Comparison of ENCODE assay signal across 19 cellular contexts in the genomic region with DNA sequence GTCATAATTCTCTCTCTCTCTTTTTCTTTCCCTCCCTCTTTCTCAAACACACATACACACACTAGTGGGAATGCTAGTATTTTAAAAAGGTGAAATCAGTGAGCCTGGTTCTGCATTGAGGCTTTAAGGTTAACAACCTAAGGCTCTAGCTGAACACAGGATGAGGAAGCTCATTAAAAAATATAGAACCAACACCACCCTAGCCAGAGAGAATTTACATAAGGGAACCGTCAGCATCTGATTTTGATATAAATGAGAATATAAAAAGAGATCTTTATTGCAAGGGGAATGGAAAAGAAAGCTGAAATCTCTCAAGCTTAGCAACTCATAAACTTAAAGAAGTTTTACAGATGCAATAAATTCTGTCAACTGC.
"Had no signal": no experiment of that assay in that cellular context is flagged by ENCODE, and none has a peak within 500 bp of the region (broad histone marks: within the 10 kb centered on the region; RNA-seq: fewer than 3 reads in every experiment).

No MANE protein-coding gene starts in this region.

- H3K4me3 ChIP-seq: MG63 had no signal

- H3K4me2 ChIP-seq: SK-N-SH had no signal

- H3K9ac ChIP-seq: SK-N-SH had no signal

- DNase-seq: Karpas-422, KG1, MG63, NCI-H1092, NCI-H1105 treated with DMSO at 0.1 percent for 48 hours, NCI-H1417 treated with DMSO at 0.1 percent for 48 hours, NCI-H146, NCI-H1694 treated with DMSO at 0.1 percent for 48 hours, NCI-H1930, NCI-H2081, NCI-H2107, NCI-H2227 treated with DMSO at 0.1 percent for 48 hours, NCI-H524, NCI-H526 treated with DMSO at 0.1 percent for 48 hours, NCI-H774, SHP77, SK-N-SH had no signal

- H3K27ac ChIP-seq: RWPE1 had no signal

- H3K27me3 ChIP-seq: MG63 had no signal

- ATAC-seq: Panc1 had no signal

- H3K9me3 ChIP-seq: MG63, SK-N-SH had no signal

- H3K36me3 ChIP-seq: MG63 had no signal
